Comparison of ENCODE assay signal across 20 cellular contexts in the genomic region with DNA sequence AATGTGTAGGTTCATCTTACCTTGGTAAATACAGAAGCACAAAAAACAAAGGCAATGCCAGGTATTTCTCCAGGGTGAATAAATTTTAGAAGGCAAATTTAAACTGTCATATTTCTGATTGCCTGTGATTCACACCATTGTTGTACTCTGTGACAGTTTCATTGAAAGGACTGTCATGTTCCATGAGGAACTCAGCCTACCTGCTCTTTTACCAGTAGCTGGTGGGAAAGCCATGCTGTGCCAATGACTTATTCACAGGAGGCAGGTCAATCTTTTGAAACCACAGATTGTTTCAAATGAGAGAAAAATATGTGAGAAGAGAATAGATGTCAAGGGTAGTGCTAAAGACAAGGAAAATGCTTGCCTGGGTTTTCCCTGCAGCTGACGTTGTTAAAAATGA.
"Had no signal": no experiment of that assay in that cellular context is flagged by ENCODE, and none has a peak within 500 bp of the region (broad histone marks: within the 10 kb centered on the region; RNA-seq: fewer than 3 reads in every experiment).

No MANE protein-coding gene starts in this region.

- H3K9me3 ChIP-seq: MG63, SJCRH30 had no signal

- H3K36me3 ChIP-seq: MG63, SJCRH30 had no signal

- DNase-seq: IMR-90, Karpas-422, KG1, MG63, NCI-H1092, NCI-H1105 treated with DMSO at 0.1 percent for 48 hours, NCI-H1417 treated with DMSO at 0.1 percent for 48 hours, NCI-H146, NCI-H1694 treated with DMSO at 0.1 percent for 48 hours, NCI-H1930, NCI-H2081 treated with DMSO at 0.1 percent for 48 hours, NCI-H2171, NCI-H226, NCI-H446, NCI-H510A, NCI-H524 treated with DMSO at 0.1 percent for 48 hours, NCI-H69, NCI-H774, SHP77 treated with DMSO at 0.1 percent for 48 hours, SJCRH30 had no signal

- H3K27me3 ChIP-seq: MG63, SJCRH30 had no signal

- H3K27ac ChIP-seq: SJCRH30 had no signal

- H3K4me3 ChIP-seq: MG63, SJCRH30 had no signal

- H3K4me1 ChIP-seq: SJCRH30 had no signal
